Comparison of ENCODE assay signal across 8 cellular contexts in genomic region chr3:57227204-57227929, GRCh38. TPM values are rescaled to one million over a fixed set of nuclear protein-coding genes. Genes with fewer than 3 reads are reported as not detected.
A peak's percentile ranks its signal among the peaks of the same experiment; 100 is the strongest.
DNase-seq lines count a peak whose midpoint lies in the region; ATAC-seq and TF ChIP-seq lines count a peak whose summit lies in the region.

Gene APPL1 (plus strand): TSS chr3:57227729. CDS start chr3:57227884, 155 bp downstream.

- DNase-seq in ACHN (peak; percentile 90), NCI-H2196 (lab: John Stamatoyannopoulos, UW; ENCODE audit: unreplicated experiment) (peak; percentile 81), caudate nucleus (lab: John Stamatoyannopoulos, UW) (peak; percentile 16 to 94 (median 87)), immature natural killer cell (peak; percentile 90 to 91 (median 91)), smooth muscle cell of the brain vasculature (ENCODE audit: low read depth, low spot score) (peak; percentile 73)
- DNase-seq in activated CD4-positive, CD25-positive, alpha-beta regulatory T cell (lab: John Stamatoyannopoulos, UW) = peak; percentile 68 to 76 (median 72)

- H3K4me3 Mint-ChIP-seq in immature natural killer cell = peak within 1 kb of the TSS; percentile 88 to 96 (median 94)

- ATAC-seq in HG03064 (IDR thresholded peaks at IDR 0.05; ENCODE audit: low read depth, unreplicated experiment) = peak; percentile 84

- H3K27me3 Mint-ChIP-seq in immature natural killer cell (ENCODE audit: low read depth in 3 of 3) = peaks cover 0 to 5% (median 4%) of the 10 kb centered on the region in 3 donors

- H3K27ac ChIP-seq in caudate nucleus (ENCODE audit: low read depth, low read length) = peak within 1 kb of the TSS; percentile 77

- in situ Hi-C loops in ACHN (cut with HindIII; ENCODE audit: low pct_ligation_motif_present, low pct_unique_long_range_greater_than_20kb, low sequenced_read_pairs) = no loop called here

- peak within 1 kb of the TSS; percentile 77 to 92 (median 85) for H3K27ac Mint-ChIP-seq in immature natural killer cell

- no peaks in the 10 kb centered on the region for H3K36me3 Mint-ChIP-seq in immature natural killer cell

- peaks cover 21 to 33% of the 10 kb centered on the region in 2 donors for H3K4me1 Mint-ChIP-seq in immature natural killer cell

- TF ChIP-seq POLR2A in GM18526 (IDR thresholded peaks at IDR 0.05; ENCODE audit: extremely low read depth, insufficient read length) = peak; percentile 92

- H3K9me3 Mint-ChIP-seq in immature natural killer cell = no peaks in the 10 kb centered on the region

RNA-seq across cellular contexts. Expression of gene APPL1, which starts in this region (rescaled TPM):
- polyA plus RNA-seq in immature natural killer cell = 10 to 100 TPM; 19.1 to 57.9 (median 43.2) TPM

Comparison
In these comparisons a context has a peak if more than half of its experiments do, and no peak if none do; other contexts are left out.
1. Peak in every context shown above with its lines: DNase-seq, ATAC-seq and H3K27ac ChIP-seq.